In genomic region chr7:96016056-96016455, GRCh38 we compare ENCODE assay signal across 20 cellular contexts.
"Had no signal": no experiment of that assay in that cellular context is flagged by ENCODE, and none has a peak within 500 bp of the region (broad histone marks: within the 10 kb centered on the region; RNA-seq: fewer than 3 reads in every experiment).

No MANE protein-coding gene starts in this region.

- H3K4me1 ChIP-seq: lower lobe of right lung, psoas muscle, spleen, suprapubic skin had no signal

- H3K27ac ChIP-seq: adrenal gland, body of pancreas, dorsolateral prefrontal cortex, lower lobe of right lung, pancreas, psoas muscle, spleen, suprapubic skin, tibial artery had no signal

- H3K9me3 ChIP-seq: adrenal gland, body of pancreas, heart right ventricle, lower lobe of right lung, pancreas, psoas muscle, spleen, suprapubic skin, tibial artery had no signal

- H3K4me3 ChIP-seq: adrenal gland, body of pancreas, dorsolateral prefrontal cortex, heart right ventricle, lower lobe of right lung, pancreas, psoas muscle, spleen, suprapubic skin, tibial artery had no signal

- H3K36me3 ChIP-seq: adrenal gland, heart right ventricle, lower lobe of right lung, pancreas, spleen, suprapubic skin, tibial artery had no signal

- H3K27me3 ChIP-seq: adrenal gland, body of pancreas, dorsolateral prefrontal cortex, heart right ventricle, pancreas, spleen, suprapubic skin, tibial artery had no signal

- DNase-seq: activated B cell treated with CpG ODN at 0.5 μM for 24 hours; activated effector memory CD4-positive, alpha-beta T cell treated with Interleukin-2 at 50 U/mL for 16 hours; activated naive CD4-positive, alpha-beta T cell treated with Interleukin-2 at 50 U/mL for 16 hours; activated T-cell treated with anti-CD3 and anti-CD28 coated beads for 4 hours; adrenal gland; aorta; body of pancreas; dorsolateral prefrontal cortex; effector memory CD4-positive, alpha-beta T cell; foreskin fibroblast; heart right ventricle; lower lobe of right lung; mesenchymal stem cell; pancreas; psoas muscle; spleen; stimulated activated naive CD4-positive, alpha-beta T cell; T-helper 1 cell; tibial artery had no signal
